ENCODE assay signal across 25 cellular contexts in the genomic region with DNA sequence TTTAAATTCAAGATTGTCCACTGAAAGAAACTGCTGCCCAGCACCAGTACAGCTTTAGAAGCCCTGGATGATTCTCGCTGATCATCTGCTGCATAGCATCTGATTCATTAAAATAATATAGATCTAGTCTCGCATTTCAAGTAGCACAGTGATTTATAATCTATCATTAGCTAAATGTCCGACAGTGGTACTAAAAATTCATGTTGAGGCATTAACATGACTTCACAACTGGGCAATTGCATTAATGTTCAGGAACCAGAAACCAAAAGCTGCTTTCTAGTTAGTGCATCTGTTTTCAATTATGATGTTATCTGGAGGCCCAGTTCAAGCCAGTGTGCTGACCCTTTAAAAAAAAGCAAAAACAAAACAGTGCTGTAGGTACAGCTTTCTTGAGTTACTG.
DNase-seq lines count a peak whose midpoint lies in the region; ATAC-seq and TF ChIP-seq lines count a peak whose summit lies in the region.
"Had no signal": no experiment of that assay in that cellular context is flagged by ENCODE, and none has a peak within 500 bp of the region (broad histone marks: within the 10 kb centered on the region; RNA-seq: fewer than 3 reads in every experiment).

No MANE protein-coding gene starts in this region.

- TF ChIP-seq CTCF in astrocyte of the cerebellum (IDR thresholded peaks at IDR 0.05; ENCODE audit: low read depth, low read length, missing control alignments): no peak
- TF ChIP-seq CTCF in stomach (IDR thresholded peaks at IDR 0.05): no peak
- TF ChIP-seq CTCF in gastrocnemius medialis (IDR thresholded peaks at IDR 0.05 in 4 of 5, conservative IDR thresholded peaks at IDR 0.05 in 1 of 5): no peak
- no peak for TF ChIP-seq CTCF in PC-9 (conservative IDR thresholded peaks at IDR 0.05)

- no peak overlapping the region for H2AFZ ChIP-seq in PC-9

- no peak overlapping the region for H3K4me3 ChIP-seq in astrocyte of the cerebellum (ENCODE audit: low read depth, low read length)
- H3K4me3 ChIP-seq in stomach: no peak overlapping the region
- H3K4me3 ChIP-seq in gastrocnemius medialis: no peak overlapping the region
- H3K4me3 ChIP-seq in PC-9: no peak overlapping the region
- H3K4me3 ChIP-seq: A549, HAP-1, prostate gland, SK-N-MC, transverse colon had no signal

- no TSS peak for BruUV-seq in PC-9 (replicated peaks; lab: Mats Ljungman, UMichigan)

- H3K79me2 ChIP-seq in PC-9 (ENCODE audit: low read depth): no peaks in the 10 kb centered on the region

- H3K27ac ChIP-seq in stomach: no peak overlapping the region
- H3K27ac ChIP-seq in gastrocnemius medialis: no peak overlapping the region
- H3K27ac ChIP-seq in PC-9: no peak overlapping the region
- H3K27ac ChIP-seq: A549, foreskin keratinocyte, prostate gland, SK-N-MC, transverse colon had no signal

- no peak for ATAC-seq in gastrocnemius medialis
- ATAC-seq: A549; activated naive CD8-positive, alpha-beta T cell treated with anti-CD3 and anti-CD28 coated beads, Interleukin-2, amount 50 U/mL, for 24 hours; CD8-positive, alpha-beta T cell; foreskin keratinocyte; PC-3; stimulated activated memory B cell treated with anti-CD40 and anti-IgM and Interleukin-4, amounts not matched to agents 10 μg/mL and 1 μg/mL and 100 μg/mL, for 72 hours had no signal

- TF ChIP-seq POLR2A in stomach (IDR thresholded peaks at IDR 0.05) (no peak), gastrocnemius medialis (IDR thresholded peaks at IDR 0.05) (no peak)

- H3K9me3 ChIP-seq in stomach (no peaks in the 10 kb centered on the region), gastrocnemius medialis (no peaks in the 10 kb centered on the region), PC-9 (ENCODE audit: insufficient read depth, low read depth) (no peaks in the 10 kb centered on the region)
- H3K9me3 ChIP-seq: A549, HAP-1, prostate gland, transverse colon had no signal

- CTCF ChIA-PET in PC-9 (lab: Charles Lee): no interaction called here

- no peaks in the 10 kb centered on the region for H4K20me1 ChIP-seq in PC-9 (ENCODE audit: insufficient read depth)

- POLR2A ChIA-PET in PC-9 (lab: Charles Lee; ENCODE audit: unreplicated experiment): no interaction called here

- DNase-seq in AG08396 (ENCODE audit: low spot score): peak; percentile 14
- peak; percentile 30 for DNase-seq in HS-27A (ENCODE audit: low read depth)
- DNase-seq in astrocyte of the cerebellum (ENCODE audit: low read depth): peak; percentile 2
- peak; percentile 59 for DNase-seq in iris pigment epithelial cell (ENCODE audit: low read depth)
- DNase-seq in stomach: no peak
- DNase-seq in gastrocnemius medialis: no peak
- DNase-seq in GM19240 (ENCODE audit: insufficient read length, low spot score): no peak
- DNase-seq in PC-9: no peak
- DNase-seq: activated naive CD8-positive, alpha-beta T cell treated with anti-CD3 and anti-CD28 coated beads, Interleukin-2, amount 50 U/mL, for 24 hours; CD8-positive, alpha-beta T cell; effector CD4-positive, alpha-beta T cell; foreskin keratinocyte; hypothalamus; kidney; mesenchymal stem cell; NCI-H1092 treated with DMSO at 0.1 percent for 48 hours; NCI-H2107; NCI-H748 treated with DMSO at 0.1 percent for 48 hours; PC-3; transverse colon had no signal

- TF ChIP-seq EP300 in stomach (IDR thresholded peaks at IDR 0.05): no peak

- WGBS in stomach, 5 donors: 79 to 92% (median 86%) methylated on average over 3 of the region's 3 CpGs

- H3K27me3 ChIP-seq in stomach: no peaks in the 10 kb centered on the region
- no peaks in the 10 kb centered on the region for H3K27me3 ChIP-seq in gastrocnemius medialis
- no peaks in the 10 kb centered on the region for H3K27me3 ChIP-seq in PC-9 (ENCODE audit: insufficient read depth, low read depth)
- H3K27me3 ChIP-seq: foreskin keratinocyte, transverse colon had no signal

- in situ Hi-C loops in astrocyte of the cerebellum (cut with HindIII; ENCODE audit: low sequenced_read_pairs) (no loop called here), gastrocnemius medialis (cut with MboI; ENCODE audit: low sequenced_read_pairs in 4 of 4) (no loop called here)

- intact Hi-C loops in stomach (cut with DNase I; ENCODE audit: low total_unique reads): no loop called here
- intact Hi-C loops in gastrocnemius medialis (cut with DNase I; ENCODE audit: low total_unique reads): no loop called here
- intact Hi-C loops in PC-9 (cut with micrococcal nuclease; ENCODE audit: unreplicated experiment): no loop called here

- H3F3A ChIP-seq in PC-9 (ENCODE audit: insufficient read depth, low read depth): no peaks in the 10 kb centered on the region

- no peaks in the 10 kb centered on the region for H3K36me3 ChIP-seq in stomach
- no peaks in the 10 kb centered on the region for H3K36me3 ChIP-seq in gastrocnemius medialis
- no peaks in the 10 kb centered on the region for H3K36me3 ChIP-seq in PC-9 (ENCODE audit: low read depth)
- H3K36me3 ChIP-seq: HAP-1, prostate gland, transverse colon had no signal

- no peaks in the 10 kb centered on the region for H3K4me1 ChIP-seq in stomach
- H3K4me1 ChIP-seq in gastrocnemius medialis: no peaks in the 10 kb centered on the region
- no peaks in the 10 kb centered on the region for H3K4me1 ChIP-seq in PC-9 (replicated peaks; ENCODE audit: insufficient read depth)
- H3K4me1 ChIP-seq: A549, foreskin keratinocyte, HAP-1, prostate gland, transverse colon had no signal

- H3K4me2 ChIP-seq in PC-9: no peak overlapping the region
- H3K4me2 ChIP-seq: A549 had no signal

- H3K9me2 ChIP-seq in PC-9 (ENCODE audit: insufficient read depth): no peaks in the 10 kb centered on the region

Comparison
In these comparisons a context has a peak if more than half of its experiments do, and no peak if none do; other contexts are left out.
1. DNase-seq: peak in AG08396 (single experiment), HS-27A (single experiment), astrocyte of the cerebellum (single experiment) and iris pigment epithelial cell (single experiment); none in stomach (single experiment), gastrocnemius medialis (0 of 2), GM19240 (single experiment) and PC-9 (0 of 2).